Comparison of ENCODE assay signal across 17 cellular contexts in the genomic region with DNA sequence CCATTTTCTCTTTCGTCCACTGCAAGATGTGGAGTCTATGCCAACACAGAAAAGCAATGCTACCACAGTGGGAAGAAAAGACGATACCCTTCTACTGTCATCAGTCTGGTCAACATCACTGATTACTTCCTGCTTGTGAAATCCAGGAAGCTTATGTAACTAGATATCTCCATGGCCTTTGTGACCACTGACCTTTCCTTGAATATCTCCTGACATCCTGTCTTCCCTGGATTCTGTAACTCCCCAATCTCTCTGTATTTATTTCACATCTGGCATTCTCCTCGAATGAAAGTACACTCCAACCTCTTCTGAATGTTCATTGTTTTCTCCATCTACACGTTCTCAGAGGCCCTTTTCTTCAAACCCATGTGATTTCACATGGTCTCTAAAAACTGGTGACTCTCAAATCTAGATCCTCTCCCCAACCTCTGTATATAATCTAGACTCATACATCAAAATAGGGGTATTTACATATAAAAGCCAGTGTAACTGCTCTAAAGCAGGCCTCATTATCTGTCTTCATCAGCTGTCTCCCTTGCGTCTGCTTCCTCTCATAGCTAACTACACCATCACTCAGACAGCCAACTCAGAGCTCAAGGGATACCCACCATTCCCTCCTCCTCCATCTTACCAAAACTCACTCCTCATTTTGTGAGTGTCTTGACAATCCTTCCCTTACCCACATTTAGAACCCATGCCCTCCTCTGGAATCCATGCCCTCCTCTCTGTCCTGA.
DNase-seq lines count a peak whose midpoint lies in the region; ATAC-seq and TF ChIP-seq lines count a peak whose summit lies in the region.
"Had no signal": no experiment of that assay in that cellular context is flagged by ENCODE, and none has a peak within 500 bp of the region (broad histone marks: within the 10 kb centered on the region; RNA-seq: fewer than 3 reads in every experiment).

No MANE protein-coding gene starts in this region.

- no peak overlapping the region for H2AFZ ChIP-seq in trophoblast cell (ENCODE audit: insufficient read depth, low read length, poor library complexity)

- H3K36me3 ChIP-seq in left ventricle myocardium inferior (no peaks in the 10 kb centered on the region), heart right ventricle (no peaks in the 10 kb centered on the region), right lobe of liver (no peaks in the 10 kb centered on the region), trophoblast cell (ENCODE audit: control insufficient read depth in 1 of 2, insufficient read depth in 2 of 2, low read length in 2 of 2) (peaks cover 3 to 6% of the 10 kb centered on the region in 2 experiments)
- H3K36me3 ChIP-seq: MG63 had no signal

- H3K4me1 ChIP-seq in left ventricle myocardium inferior (peaks cover 51% of the 10 kb centered on the region), heart right ventricle (peaks cover 0 to 58% (median 23%) of the 10 kb centered on the region in 9 donors), right lobe of liver (no peaks in the 10 kb centered on the region), trophoblast cell (ENCODE audit: control insufficient read depth in 1 of 2, insufficient read depth in 2 of 2, low read length in 2 of 2) (peaks cover 4 to 8% of the 10 kb centered on the region in 2 experiments)

- H3K9me3 ChIP-seq in left ventricle myocardium inferior (replicated peaks) (no peaks in the 10 kb centered on the region), heart right ventricle (no peaks in the 10 kb centered on the region), right lobe of liver (no peaks in the 10 kb centered on the region), trophoblast cell (ENCODE audit: insufficient read depth, low read depth, low read length) (no peaks in the 10 kb centered on the region)
- H3K9me3 ChIP-seq: MG63 had no signal

- no peak overlapping the region for H4K12ac ChIP-seq in trophoblast cell (ENCODE audit: low read depth, low read length)

- 46 to 52% methylated on average over 5 of the region's 5 CpGs for WGBS in heart right ventricle, 2 donors
- WGBS in right lobe of liver (ENCODE audit: insufficient coverage, low coverage, low lambda C conversion rate, missing lambda C conversion rate), result 31% methylated on average over 5 of the region's 5 CpGs
- no CpG with 5 or more reads among the region's 5 CpGs for WGBS in trophoblast cell (ENCODE audit: extremely low coverage, insufficient coverage, insufficient read length)

- H2BK12ac ChIP-seq in trophoblast cell (ENCODE audit: low read length), result no peak overlapping the region

- no peaks in the 10 kb centered on the region for H3K4me1 Mint-ChIP-seq in activated naive CD8-positive, alpha-beta T cell treated with anti-CD3 and anti-CD28 coated beads for 36 hours

- H3K18ac ChIP-seq in trophoblast cell (ENCODE audit: low read length), result no peak overlapping the region

- no peaks in the 10 kb centered on the region for H3K36me3 Mint-ChIP-seq in activated naive CD8-positive, alpha-beta T cell treated with anti-CD3 and anti-CD28 coated beads for 36 hours

- no peak overlapping the region for H2BK5ac ChIP-seq in trophoblast cell (ENCODE audit: low read depth, low read length, poor library complexity)

- H3K27ac ChIP-seq in left ventricle myocardium inferior (replicated peaks) (peak overlapping the region; percentile 25), heart right ventricle (peak overlapping the region in 3 of 10 donors; percentile 2 to 83 (median 11)), right lobe of liver (peak overlapping the region in 1 of 3 donors; percentile 34), trophoblast cell (ENCODE audit: low read depth, low read length) (peak overlapping the region; percentile 32)

- H3K14ac ChIP-seq in trophoblast cell (ENCODE audit: low read length), result no peak overlapping the region

- H2AK5ac ChIP-seq in trophoblast cell (ENCODE audit: low read length), result no peak overlapping the region

- H2BK120ac ChIP-seq in trophoblast cell (ENCODE audit: insufficient read depth, low read length, poor library complexity), result no peak overlapping the region

- intact Hi-C loops in left ventricle myocardium inferior (cut with micrococcal nuclease), result no loop called here
- intact Hi-C loops in heart right ventricle (cut with DNase I), result loop anchor here in 1 of 10 donors (10.0 kb wide), 1 partner anchor 126 kb away; no protein-coding TSS in a partner anchor
- intact Hi-C loops in right lobe of liver (cut with DNase I), result no loop called here

- DNase-seq in left ventricle myocardium inferior, result no peak
- no peak for DNase-seq in heart right ventricle
- DNase-seq in right lobe of liver, result no peak
- DNase-seq in trophoblast cell, result peak in 1 of 2 donors; percentile 30
- no peak for DNase-seq in activated naive CD8-positive, alpha-beta T cell treated with anti-CD3 and anti-CD28 coated beads for 36 hours
- DNase-seq in globus pallidus (ENCODE audit: low spot score), result no peak
- DNase-seq: Calu3; CD4-positive, alpha-beta T cell; Karpas-422; MG63; NCI-H1048; NCI-H1436 treated with DMSO at 0.1 percent for 48 hours; NCI-H2029 treated with DMSO at 0.1 percent for 48 hours; NCI-H774; Right ventricle myocardium superior had no signal

- H3K27ac Mint-ChIP-seq in activated naive CD8-positive, alpha-beta T cell treated with anti-CD3 and anti-CD28 coated beads for 36 hours, result no peak overlapping the region
- H3K27ac Mint-ChIP-seq: CD4-positive, alpha-beta T cell had no signal

- no peak for TF ChIP-seq POLR2A in right lobe of liver (IDR thresholded peaks at IDR 0.05)

- H3K27me3 ChIP-seq in left ventricle myocardium inferior (ENCODE audit: low read depth) (no peaks in the 10 kb centered on the region), heart right ventricle (no peaks in the 10 kb centered on the region), right lobe of liver (no peaks in the 10 kb centered on the region), trophoblast cell (ENCODE audit: insufficient read depth, low read length) (no peaks in the 10 kb centered on the region)
- H3K27me3 ChIP-seq: MG63 had no signal

- peaks cover 1% of the 10 kb centered on the region for H3K79me1 ChIP-seq in trophoblast cell (ENCODE audit: low read length)

- TF ChIP-seq CTCF in left ventricle myocardium inferior (IDR thresholded peaks at IDR 0.05; ENCODE audit: borderline replicate concordance) (no peak), heart right ventricle (IDR thresholded peaks at IDR 0.05) (no peak), right lobe of liver (IDR thresholded peaks at IDR 0.05) (no peak)

- H3K9ac ChIP-seq in trophoblast cell (ENCODE audit: low read length), result no peak overlapping the region

- H3K4me3 Mint-ChIP-seq in activated naive CD8-positive, alpha-beta T cell treated with anti-CD3 and anti-CD28 coated beads for 36 hours, result no peak overlapping the region
- H3K4me3 Mint-ChIP-seq: CD4-positive, alpha-beta T cell had no signal

- H3K79me2 ChIP-seq in trophoblast cell (ENCODE audit: control insufficient read depth, insufficient read depth, low read length, poor library complexity), result peaks cover 3% of the 10 kb centered on the region

- no peak overlapping the region for H3K23ac ChIP-seq in trophoblast cell (ENCODE audit: low read length)

- ATAC-seq in heart right ventricle, result no peak
- ATAC-seq in SK-N-SH treated with all-trans-retinoic acid at 6 μM for 48 hours, result peak; percentile 50
- ATAC-seq in right lobe of liver, result peak; percentile 81 to 93 (median 86)
- no peak for ATAC-seq in GM19023 (IDR thresholded peaks at IDR 0.05; ENCODE audit: unreplicated experiment)

- peaks cover 2% of the 10 kb centered on the region for H3K9me3 Mint-ChIP-seq in activated naive CD8-positive, alpha-beta T cell treated with anti-CD3 and anti-CD28 coated beads for 36 hours
- H3K9me3 Mint-ChIP-seq: CD4-positive, alpha-beta T cell had no signal

- no peaks in the 10 kb centered on the region for H3K27me3 Mint-ChIP-seq in activated naive CD8-positive, alpha-beta T cell treated with anti-CD3 and anti-CD28 coated beads for 36 hours
- H3K27me3 Mint-ChIP-seq: CD4-positive, alpha-beta T cell had no signal

- no peak overlapping the region for H4K91ac ChIP-seq in trophoblast cell (ENCODE audit: low read depth, low read length)

- H3K4me3 ChIP-seq in left ventricle myocardium inferior, result no peak overlapping the region
- H3K4me3 ChIP-seq in heart right ventricle, result no peak overlapping the region
- H3K4me3 ChIP-seq in right lobe of liver, result no peak overlapping the region
- H3K4me3 ChIP-seq in trophoblast cell (ENCODE audit: low read depth, low read length), result no peak overlapping the region
- H3K4me3 ChIP-seq: MG63 had no signal

- H3K4ac ChIP-seq in trophoblast cell (ENCODE audit: low read depth, low read length), result no peak overlapping the region

- H3K4me2 ChIP-seq in trophoblast cell (ENCODE audit: low read length), result no peak overlapping the region

- no peak overlapping the region for H4K8ac ChIP-seq in trophoblast cell (ENCODE audit: low read depth, low read length)

TF ChIP-seq in SK-N-SH treated with all-trans-retinoic acid at 6 μM for 48 hours, 23 proteins besides CTCF, POLR2A, EP300 and RAD21:
- TF ChIP-seq ZC3H10 (CRISPR knock-in tag; IDR thresholded peaks at IDR 0.05) (no peak), ZNF565 (CRISPR knock-in tag; conservative IDR thresholded peaks at IDR 0.05; ENCODE audit: low read depth) (no peak), ZNF70 (CRISPR knock-in tag; IDR thresholded peaks at IDR 0.05) (no peak), PPARA (CRISPR knock-in tag; IDR thresholded peaks at IDR 0.05; ENCODE audit: borderline replicate concordance) (no peak)
TF ChIP-seq in SK-N-SH treated with all-trans-retinoic acid at 6 μM for 48 hours: peak in this region for 0.

Comparison
In these comparisons a context has a peak if more than half of its experiments do, and no peak if none do; other contexts are left out.
1. ATAC-seq: peak in SK-N-SH treated with all-trans-retinoic acid at 6 μM for 48 hours (single experiment) and right lobe of liver (4 of 4); none in heart right ventricle (0 of 8) and GM19023 (single experiment).